1 cellular context compared by ENCODE assay signal in the genomic region with DNA sequence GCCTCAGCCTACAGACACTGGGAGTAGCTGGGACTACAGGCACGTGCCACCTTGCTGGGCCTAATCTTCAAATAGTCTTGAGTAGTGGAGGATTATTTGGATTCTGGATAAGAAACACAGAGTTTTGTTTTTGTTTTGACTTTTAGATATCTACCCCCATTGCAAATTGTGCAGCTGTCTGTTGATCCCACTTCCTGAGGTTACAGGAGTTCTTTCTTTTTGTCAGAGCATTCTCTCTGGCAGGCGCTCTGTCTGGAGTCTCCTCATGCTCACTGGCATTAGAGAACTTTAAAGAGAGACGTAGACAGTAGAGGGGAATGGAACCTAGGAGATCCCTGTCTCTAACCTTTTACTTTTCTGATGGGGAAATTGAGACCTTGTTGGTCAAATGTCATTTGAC.
TF ChIP-seq lines count a peak whose summit lies in the region.

No MANE protein-coding gene starts in this region.

TF ChIP-seq in H1, 55 proteins besides CTCF, POLR2A, EP300 and RAD21:
- TF ChIP-seq CHD2 (IDR thresholded peaks at IDR 0.05; ENCODE audit: low read length) (no peak), SIRT6 (IDR thresholded peaks at IDR 0.05; ENCODE audit: low read length) (no peak), FOSL1 (IDR thresholded peaks at IDR 0.05; ENCODE audit: insufficient read depth, low read depth, low read length) (no peak), HDAC6 (IDR thresholded peaks at IDR 0.05; ENCODE audit: low read depth, low read length) (no peak), RFX5 (IDR thresholded peaks at IDR 0.05; ENCODE audit: borderline replicate concordance, low read depth, low read length) (no peak)
